14 cellular contexts compared by ENCODE assay signal in genomic region chrX:115911967-115912366, GRCh38.
"Had no signal": no experiment of that assay in that cellular context is flagged by ENCODE, and none has a peak within 500 bp of the region (broad histone marks: within the 10 kb centered on the region; RNA-seq: fewer than 3 reads in every experiment).

No MANE protein-coding gene starts in this region.

- H3K27ac ChIP-seq: left lung, prostate gland, right atrium auricular region, transverse colon, vagina, VCaP had no signal

- H3K36me3 ChIP-seq: left lung, prostate gland, right atrium auricular region, transverse colon, vagina had no signal

- H3K9me3 ChIP-seq: left lung, prostate gland, transverse colon, vagina had no signal

- DNase-seq: activated CD4-positive, alpha-beta T cell treated with anti-CD3 and anti-CD28 coated beads for 1 hour; activated CD4-positive, alpha-beta T cell treated with anti-CD3 and anti-CD28 coated beads, Interleukin-2, amount 50 U/mL, for 4 hours; cerebellar nuclear complex; cortex of kidney; erythroblast; kidney; left lung; mammary epithelial cell; midbrain had no signal

- H3K4me1 ChIP-seq: left lung, prostate gland, right atrium auricular region, transverse colon, vagina had no signal

- H3K4me3 ChIP-seq: left lung, prostate gland, right atrium auricular region, transverse colon, vagina had no signal

- H3K27me3 ChIP-seq: right atrium auricular region, transverse colon, vagina had no signal
